ENCODE assay signal across 24 cellular contexts in the genomic region with DNA sequence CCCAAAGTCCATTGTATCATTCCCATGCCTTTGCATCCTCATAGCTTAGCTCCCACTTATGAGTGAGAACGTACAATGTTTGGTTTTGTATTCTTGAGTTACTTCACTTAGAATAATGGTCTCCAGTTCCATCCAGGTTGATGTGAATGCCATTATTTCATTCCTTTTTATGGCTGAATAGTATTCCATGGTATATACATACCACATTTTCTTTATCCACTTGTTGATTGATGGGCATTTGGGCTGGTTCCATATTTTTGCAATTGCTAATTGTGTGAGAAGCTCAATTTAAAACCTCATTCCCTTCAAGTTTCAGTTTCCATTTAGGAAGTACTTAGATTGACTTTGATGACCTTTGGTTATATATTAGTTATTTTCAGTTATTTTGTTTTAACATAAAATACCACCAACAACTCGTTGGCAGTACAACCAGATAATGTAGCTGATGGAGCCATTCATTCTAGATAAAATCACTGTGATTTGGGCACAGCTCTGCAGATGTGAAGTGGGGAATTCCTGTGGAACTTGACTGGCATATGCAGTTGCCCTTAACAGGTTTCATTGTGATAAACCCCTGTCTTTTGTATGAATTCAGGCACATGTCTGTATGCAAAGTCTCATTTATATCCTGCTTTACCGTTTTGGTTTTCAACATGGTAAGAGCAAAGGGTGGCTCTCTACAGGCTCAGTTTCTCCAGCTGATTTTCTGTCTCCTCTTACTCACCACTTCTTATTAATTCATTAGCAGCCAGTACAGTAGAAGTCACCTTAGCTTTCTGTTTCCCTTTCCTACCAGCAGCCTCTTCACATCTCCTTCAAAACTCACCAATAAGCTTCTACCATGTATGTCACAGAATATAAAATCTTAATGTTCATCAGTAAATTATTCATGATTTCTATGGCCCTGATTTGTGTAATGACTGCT.
"Had no signal": no experiment of that assay in that cellular context is flagged by ENCODE, and none has a peak within 500 bp of the region (broad histone marks: within the 10 kb centered on the region; RNA-seq: fewer than 3 reads in every experiment).

No MANE protein-coding gene starts in this region.

- H3K27ac Mint-ChIP-seq: activated naive CD4-positive, alpha-beta T cell treated with anti-CD3 and anti-CD28 coated beads for 36 hours; activated naive CD8-positive, alpha-beta T cell treated with anti-CD3 and anti-CD28 coated beads for 36 hours had no signal

- DNase-seq: activated CD4-positive, alpha-beta T cell treated with anti-CD3 and anti-CD28 coated beads for 4 hours; activated CD4-positive, alpha-beta T cell treated with anti-CD3 and anti-CD28 coated beads, Interleukin-2, amount 50 U/mL, for 4 hours; activated CD8-positive, alpha-beta memory T cell treated with anti-CD3 and anti-CD28 coated beads for 24 hours; activated effector memory CD4-positive, alpha-beta T cell treated with Interleukin-2 at 50 U/mL for 16 hours; activated naive CD4-positive, alpha-beta T cell treated with anti-CD3 and anti-CD28 coated beads for 36 hours; activated naive CD8-positive, alpha-beta T cell treated with anti-CD3 and anti-CD28 coated beads for 36 hours; cerebellar nuclear complex; colonic mucosa; effector CD8-positive, alpha-beta T cell; erythroblast; hypothalamus; right lobe of liver; stimulated activated CD4-positive, alpha-beta T cell treated with anti-CD3 and anti-CD28 coated beads, Interleukin-12 subunit alpha, Interleukin-12 subunit beta, amount 100 ng/mL, for 4 hours; stimulated activated CD4-positive, alpha-beta T cell treated with anti-CD3 and anti-CD28 coated beads, Interleukin-4, amount 100 ng/mL, for 1 hour; stimulated activated naive CD8-positive, alpha-beta T cell treated with anti-CD3 and anti-CD28 coated beads, Interleukin-15, Interleukin-2, amounts not matched to agents 100 U/mL and 50 U/mL, for 24 hours; T-helper 9 cell had no signal

- H3K27me3 Mint-ChIP-seq: brain; natural killer cell treated with Interleukin-12 subunit alpha and Interleukin-12 subunit beta and Interleukin-15 and Interleukin-18, amount 100 ng/mL, for 72 hours had no signal

- H3K4me1 ChIP-seq: colonic mucosa, right lobe of liver had no signal

- H3K9me3 Mint-ChIP-seq: activated naive CD4-positive, alpha-beta T cell treated with anti-CD3 and anti-CD28 coated beads for 36 hours; activated naive CD8-positive, alpha-beta T cell treated with anti-CD3 and anti-CD28 coated beads for 36 hours; natural killer cell treated with Interleukin-12 subunit alpha and Interleukin-12 subunit beta and Interleukin-15 and Interleukin-18, amount 100 ng/mL, for 72 hours had no signal

- H3K36me3 Mint-ChIP-seq: activated naive CD8-positive, alpha-beta T cell treated with anti-CD3 and anti-CD28 coated beads for 36 hours had no signal

- H3K36me3 ChIP-seq: ascending aorta, cardiac muscle cell, colonic mucosa, gastroesophageal sphincter, right lobe of liver, thoracic aorta had no signal

- H3K9me3 ChIP-seq: ascending aorta, colonic mucosa, gastroesophageal sphincter, right lobe of liver, thoracic aorta had no signal

- H3K4me3 ChIP-seq: ascending aorta, cardiac muscle cell, colonic mucosa, gastroesophageal sphincter, right lobe of liver, skin epidermis, thoracic aorta had no signal

- H3K4me1 Mint-ChIP-seq: activated naive CD8-positive, alpha-beta T cell treated with anti-CD3 and anti-CD28 coated beads for 36 hours had no signal

- ATAC-seq: gastroesophageal sphincter; stimulated activated naive CD8-positive, alpha-beta T cell treated with anti-CD3 and anti-CD28 coated beads, Interleukin-15, Interleukin-2, amounts not matched to agents 100 U/mL and 50 U/mL, for 24 hours had no signal

- H3K27ac ChIP-seq: ascending aorta, cardiac muscle cell, colonic mucosa, right lobe of liver, thoracic aorta, VCaP had no signal

- H3K27me3 ChIP-seq: ascending aorta, cardiac muscle cell, colonic mucosa, gastroesophageal sphincter, right lobe of liver had no signal

- H3K4me3 Mint-ChIP-seq: activated naive CD4-positive, alpha-beta T cell treated with anti-CD3 and anti-CD28 coated beads for 36 hours; activated naive CD8-positive, alpha-beta T cell treated with anti-CD3 and anti-CD28 coated beads for 36 hours; brain; natural killer cell treated with Interleukin-12 subunit alpha and Interleukin-12 subunit beta and Interleukin-15 and Interleukin-18, amount 100 ng/mL, for 72 hours had no signal
